20 cellular contexts compared by ENCODE assay signal in the genomic region with DNA sequence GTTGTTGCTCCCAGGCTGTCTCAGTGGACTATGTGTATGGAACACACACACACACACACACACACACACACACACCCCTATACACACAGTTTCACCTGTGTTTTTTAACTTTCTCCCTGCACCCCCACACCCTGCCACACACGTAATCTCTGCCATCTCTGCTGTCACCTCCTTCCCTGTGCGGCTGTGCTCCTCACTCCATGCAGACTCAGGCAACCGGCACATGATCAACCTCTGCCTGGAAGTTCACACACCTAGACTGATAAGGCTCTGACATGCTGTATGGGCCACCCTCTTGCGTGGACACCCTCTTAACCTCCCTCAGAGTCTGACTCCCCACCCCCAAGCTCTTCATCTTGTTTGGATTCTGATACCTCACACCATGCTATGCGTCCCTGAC.
DNase-seq lines count a peak whose midpoint lies in the region; ATAC-seq and TF ChIP-seq lines count a peak whose summit lies in the region.
"Had no signal": no experiment of that assay in that cellular context is flagged by ENCODE, and none has a peak within 500 bp of the region (broad histone marks: within the 10 kb centered on the region; RNA-seq: fewer than 3 reads in every experiment).

No MANE protein-coding gene starts in this region.

- H3K4me1 ChIP-seq in aorta (ENCODE audit: control insufficient read depth in 1 of 2, insufficient read depth in 2 of 2, low read length in 2 of 2) = no peaks in the 10 kb centered on the region
- H3K4me1 ChIP-seq in endodermal cell (ENCODE audit: control insufficient read depth, insufficient read depth, low read length) = no peaks in the 10 kb centered on the region
- H3K4me1 ChIP-seq: BE2C, BLaER1 had no signal

- H3K36me3 Mint-ChIP-seq in natural killer cell treated with Interleukin-12 subunit alpha and Interleukin-12 subunit beta and Interleukin-15 and Interleukin-18, amount 100 ng/mL, for 72 hours = no peaks in the 10 kb centered on the region
- H3K36me3 Mint-ChIP-seq in natural killer cell (no peaks in the 10 kb centered on the region), HFFc6 (ENCODE audit: low read depth) (peaks cover 32% of the 10 kb centered on the region), progenitor cell of endocrine pancreas (ENCODE audit: insufficient read depth) (peaks cover 23% of the 10 kb centered on the region), endodermal cell (ENCODE audit: low read depth) (peaks cover 7% of the 10 kb centered on the region)
- H3K36me3 Mint-ChIP-seq: CD14-positive monocyte; CD4-positive, alpha-beta memory T cell; CD4-positive, CD25-positive, alpha-beta regulatory T cell had no signal

- no peak for DNase-seq in natural killer cell treated with Interleukin-12 subunit alpha and Interleukin-12 subunit beta and Interleukin-15 and Interleukin-18, amount 100 ng/mL, for 72 hours (ENCODE audit: low spot score)
- no peak for DNase-seq in natural killer cell
- DNase-seq in HFFc6 = no peak
- DNase-seq in progenitor cell of endocrine pancreas (ENCODE audit: low spot score, unreplicated experiment) = no peak
- no peak for DNase-seq in aorta
- DNase-seq in activated CD4-positive, alpha-beta T cell treated with anti-CD3 and anti-CD28 coated beads, Interleukin-2, amount 50 U/mL, for 4 hours = no peak
- DNase-seq in SW 1271 (lab: John Stamatoyannopoulos, UW) = no peak
- DNase-seq in endodermal cell = no peak
- DNase-seq: 8988T; ACHN; BE2C; C1 segment of cervical spinal cord; CD4-positive, alpha-beta memory T cell; CD4-positive, CD25-positive, alpha-beta regulatory T cell; CD8-positive, alpha-beta memory T cell; COR-L47; DMS79 treated with DMSO at 0.1 percent for 48 hours; GF-D8 had no signal

- H3K4me1 Mint-ChIP-seq in natural killer cell treated with Interleukin-12 subunit alpha and Interleukin-12 subunit beta and Interleukin-15 and Interleukin-18, amount 100 ng/mL, for 72 hours (ENCODE audit: low read depth in 2 of 2) = no peaks in the 10 kb centered on the region
- no peaks in the 10 kb centered on the region for H3K4me1 Mint-ChIP-seq in natural killer cell
- H3K4me1 Mint-ChIP-seq in HFFc6 (ENCODE audit: low read depth) = peaks cover 11% of the 10 kb centered on the region
- no peaks in the 10 kb centered on the region for H3K4me1 Mint-ChIP-seq in progenitor cell of endocrine pancreas (ENCODE audit: low read depth)
- H3K4me1 Mint-ChIP-seq in endodermal cell = peaks cover 4% of the 10 kb centered on the region
- H3K4me1 Mint-ChIP-seq: CD14-positive monocyte; CD4-positive, CD25-positive, alpha-beta regulatory T cell had no signal

- intact Hi-C loops in natural killer cell (cut with micrococcal nuclease) = no loop called here
- intact Hi-C loops in aorta (cut with DNase I) = no loop called here

- no peak overlapping the region for H3K4me3 ChIP-seq in aorta (ENCODE audit: low read length in 2 of 2)
- H3K4me3 ChIP-seq in endodermal cell (ENCODE audit: low read length) = no peak overlapping the region
- H3K4me3 ChIP-seq: BLaER1 had no signal

- H3K27ac ChIP-seq in aorta (ENCODE audit: low read depth in 1 of 2, low read length in 2 of 2) = no peak overlapping the region
- no peak overlapping the region for H3K27ac ChIP-seq in endodermal cell (ENCODE audit: low read depth, low read length)
- H3K27ac ChIP-seq: BLaER1 had no signal

- H3K27me3 ChIP-seq in aorta (ENCODE audit: control insufficient read depth in 1 of 2, insufficient read depth in 2 of 2, low read length in 1 of 2) (no peaks in the 10 kb centered on the region), endodermal cell (ENCODE audit: control insufficient read depth, insufficient read depth, low read length, poor library complexity, severe bottlenecking) (no peaks in the 10 kb centered on the region)
- H3K27me3 ChIP-seq: BE2C, BLaER1 had no signal

- H3K9ac ChIP-seq in endodermal cell (ENCODE audit: extremely low read depth, low read length, poor library complexity, severe bottlenecking) = no peak overlapping the region
- H3K9ac ChIP-seq: BLaER1 had no signal

- H3K36me3 ChIP-seq in aorta (ENCODE audit: control insufficient read depth in 1 of 2, insufficient read depth in 2 of 2, low read length in 1 of 2) = no peaks in the 10 kb centered on the region
- peaks cover 8% of the 10 kb centered on the region for H3K36me3 ChIP-seq in endodermal cell (ENCODE audit: control insufficient read depth, insufficient read depth, low read length)
- H3K36me3 ChIP-seq: BE2C had no signal

- H3K9me3 ChIP-seq in aorta (ENCODE audit: control insufficient read depth, low read length) (no peaks in the 10 kb centered on the region), endodermal cell (ENCODE audit: control insufficient read depth, low read length) (no peaks in the 10 kb centered on the region)
- H3K9me3 ChIP-seq: BE2C, BLaER1 had no signal

- TF ChIP-seq CTCF in natural killer cell (IDR thresholded peaks at IDR 0.05) (no peak), HFFc6 (IDR thresholded peaks at IDR 0.05) (no peak), progenitor cell of endocrine pancreas (IDR thresholded peaks at IDR 0.05; ENCODE audit: unreplicated experiment) (no peak), endodermal cell (conservative IDR thresholded peaks at IDR 0.05) (no peak)

- no peak overlapping the region for H3K27ac Mint-ChIP-seq in natural killer cell treated with Interleukin-12 subunit alpha and Interleukin-12 subunit beta and Interleukin-15 and Interleukin-18, amount 100 ng/mL, for 72 hours
- H3K27ac Mint-ChIP-seq in natural killer cell (no peak overlapping the region), HFFc6 (peak overlapping the region; percentile 45; the same call in 1 of the 2 replicates), progenitor cell of endocrine pancreas (peak overlapping the region; percentile 61), endodermal cell (no peak overlapping the region)
- H3K27ac Mint-ChIP-seq: CD4-positive, alpha-beta memory T cell; CD4-positive, CD25-positive, alpha-beta regulatory T cell; CD8-positive, alpha-beta memory T cell had no signal

- peak; percentile 33 to 56 for ATAC-seq in natural killer cell treated with Interleukin-12 subunit alpha and Interleukin-12 subunit beta and Interleukin-15 and Interleukin-18, amount 100 ng/mL, for 72 hours
- ATAC-seq in natural killer cell = no peak
- ATAC-seq in aorta (ENCODE audit: low FRiP score) = peak; percentile 22

- peaks cover 4% of the 10 kb centered on the region for H3K9me3 Mint-ChIP-seq in natural killer cell treated with Interleukin-12 subunit alpha and Interleukin-12 subunit beta and Interleukin-15 and Interleukin-18, amount 100 ng/mL, for 72 hours
- H3K9me3 Mint-ChIP-seq in natural killer cell (no peaks in the 10 kb centered on the region), HFFc6 (no peaks in the 10 kb centered on the region), progenitor cell of endocrine pancreas (ENCODE audit: low read depth) (no peaks in the 10 kb centered on the region), endodermal cell (no peaks in the 10 kb centered on the region)
- H3K9me3 Mint-ChIP-seq: CD8-positive, alpha-beta memory T cell had no signal

- H3K27me3 Mint-ChIP-seq in natural killer cell treated with Interleukin-12 subunit alpha and Interleukin-12 subunit beta and Interleukin-15 and Interleukin-18, amount 100 ng/mL, for 72 hours = no peaks in the 10 kb centered on the region
- H3K27me3 Mint-ChIP-seq in natural killer cell (ENCODE audit: low read depth in 2 of 2) (no peaks in the 10 kb centered on the region), HFFc6 (ENCODE audit: insufficient read depth) (peaks cover 2% of the 10 kb centered on the region), progenitor cell of endocrine pancreas (no peaks in the 10 kb centered on the region), endodermal cell (ENCODE audit: insufficient read depth) (no peaks in the 10 kb centered on the region)
- H3K27me3 Mint-ChIP-seq: CD4-positive, alpha-beta memory T cell; CD8-positive, alpha-beta memory T cell had no signal

- no peak overlapping the region for H3K4me3 Mint-ChIP-seq in natural killer cell treated with Interleukin-12 subunit alpha and Interleukin-12 subunit beta and Interleukin-15 and Interleukin-18, amount 100 ng/mL, for 72 hours
- no peak overlapping the region for H3K4me3 Mint-ChIP-seq in natural killer cell
- H3K4me3 Mint-ChIP-seq in HFFc6 = no peak overlapping the region
- H3K4me3 Mint-ChIP-seq in progenitor cell of endocrine pancreas (ENCODE audit: low read depth) = no peak overlapping the region
- H3K4me3 Mint-ChIP-seq in endodermal cell = no peak overlapping the region
- H3K4me3 Mint-ChIP-seq: CD14-positive monocyte; CD4-positive, alpha-beta memory T cell; CD4-positive, CD25-positive, alpha-beta regulatory T cell; CD8-positive, alpha-beta memory T cell had no signal

- WGBS in aorta, 2 donors = 95 to 97% methylated on average over 5 of the region's 5 CpGs
- WGBS in endodermal cell (ENCODE audit: insufficient coverage in 1 of 2, insufficient read length in 1 of 2), 2 experiments = 90 to 93% methylated on average over 2 to 5 of the region's 5 CpGs

Comparison
In these comparisons a context has a peak if more than half of its experiments do, and no peak if none do; other contexts are left out.
1. ATAC-seq: peak in natural killer cell treated with Interleukin-12 subunit alpha and Interleukin-12 subunit beta and Interleukin-15 and Interleukin-18, amount 100 ng/mL, for 72 hours (2 of 2) and aorta (single experiment); none in natural killer cell (0 of 3).
2. H3K27ac Mint-ChIP-seq: peak in HFFc6 (single experiment) and progenitor cell of endocrine pancreas (single experiment); none in natural killer cell treated with Interleukin-12 subunit alpha and Interleukin-12 subunit beta and Interleukin-15 and Interleukin-18, amount 100 ng/mL, for 72 hours (0 of 2), natural killer cell (0 of 2) and endodermal cell (single experiment).